Comparison of ENCODE assay signal across 8 cellular contexts in genomic region chr12:104285740-104286537, GRCh38. TPM values are rescaled to one million over a fixed set of nuclear protein-coding genes. Genes with fewer than 3 reads are reported as not detected.
DNase-seq lines count a peak whose midpoint lies in the region; ATAC-seq, FAIRE-seq and TF ChIP-seq lines count a peak whose summit lies in the region.

No MANE protein-coding gene starts in this region.

- TF ChIP-seq CTCF in DND-41 (IDR thresholded peaks at IDR 0.05; ENCODE audit: borderline replicate concordance, extremely low read depth, low read length, poor library complexity, severe bottlenecking) (no peak), astrocyte of the spinal cord (IDR thresholded peaks at IDR 0.05; ENCODE audit: low read depth, low read length) (no peak)

- peak overlapping the region; percentile 89 for H3K4me2 ChIP-seq in DND-41 (ENCODE audit: insufficient read depth, low read length)

- no peaks in the 10 kb centered on the region for H3K27me3 ChIP-seq in DND-41 (ENCODE audit: insufficient read depth, low read length, poor library complexity)

- H3K27ac ChIP-seq in DND-41 (ENCODE audit: low read length): peak overlapping the region; percentile 94
- peak overlapping the region; percentile 100 for H3K27ac ChIP-seq in mesodermal cell (ENCODE audit: low read depth, low read length, severe bottlenecking)

- in situ Hi-C loops in astrocyte of the spinal cord (cut with HindIII; ENCODE audit: low sequenced_read_pairs): no loop called here

- H3K4me1 ChIP-seq in DND-41 (ENCODE audit: insufficient read depth, low read length) (peaks cover 35% of the 10 kb centered on the region), mesodermal cell (ENCODE audit: control insufficient read depth, insufficient read depth, low read length, poor library complexity, severe bottlenecking) (peaks cover 13% of the 10 kb centered on the region)

- DNase-seq in DND-41 (no peak), NCI-H187 (lab: John Stamatoyannopoulos, UW) (peak; percentile 16 to 21), astrocyte of the spinal cord (ENCODE audit: low read depth, low spot score) (peak; percentile 58), urothelium cell line (ENCODE audit: low spot score) (peak; percentile 13), NCI-H1694 (lab: John Stamatoyannopoulos, UW) (no peak)

- WGBS in mesodermal cell (ENCODE audit: insufficient coverage in 2 of 2), 2 experiments: 100% methylated on average over 1 of the region's 3 CpGs; no CpG with 5 or more reads in 1 of the 2 experiments

- no peaks in the 10 kb centered on the region for H3K9me3 ChIP-seq in DND-41 (ENCODE audit: insufficient read depth, low read length, severe bottlenecking)
- H3K9me3 ChIP-seq in mesodermal cell (ENCODE audit: control insufficient read depth, low read length): no peaks in the 10 kb centered on the region

- H3K36me3 ChIP-seq in DND-41 (ENCODE audit: insufficient read depth, low read length): peaks cover 6% of the 10 kb centered on the region; the same call in 1 of the 2 replicates
- peaks cover 15% of the 10 kb centered on the region for H3K36me3 ChIP-seq in mesodermal cell (ENCODE audit: control insufficient read depth, insufficient read depth, low read length)

- peaks cover 39% of the 10 kb centered on the region for H3K79me2 ChIP-seq in DND-41 (ENCODE audit: insufficient read depth, low read length)

- FAIRE-seq in urothelium cell line (lab: Jason Lieb, UNC): no peak

- H3K4me3 ChIP-seq in DND-41 (ENCODE audit: low read depth in 1 of 2, low read length in 2 of 2) (peak overlapping the region; percentile 67 to 89; a peak in 2 of 4 replicates), astrocyte of the spinal cord (ENCODE audit: low read depth, low read length) (peak overlapping the region; percentile 73), mesodermal cell (ENCODE audit: extremely low read depth, insufficient read depth, low read length, poor library complexity, severe bottlenecking) (peak overlapping the region; percentile 70)

- H2AFZ ChIP-seq in DND-41 (ENCODE audit: low read depth, low read length): peak overlapping the region; percentile 94

- H4K20me1 ChIP-seq in DND-41 (ENCODE audit: insufficient read depth, low read length): peaks cover 9% of the 10 kb centered on the region; the same call in 1 of the 2 replicates

- no peak for ATAC-seq in DND-41 (ENCODE audit: insufficient read depth, low read depth)
- ATAC-seq in GM19328 (IDR thresholded peaks at IDR 0.05; ENCODE audit: unreplicated experiment): no peak
- no peak for ATAC-seq in GM18858 (IDR thresholded peaks at IDR 0.05; ENCODE audit: unreplicated experiment)

- peak overlapping the region; percentile 76 for H3K9ac ChIP-seq in DND-41 (ENCODE audit: low read depth, low read length)

RNA-seq across cellular contexts. Expression of gene EID3, which starts 17.6 kb away (rescaled TPM):
- not detected for polyA plus RNA-seq in mesodermal cell (2013, experiment 1 of 2)
- polyA plus RNA-seq in mesodermal cell (2013, experiment 2 of 2): 0.20 TPM

Comparison
In these comparisons a context has a peak if more than half of its experiments do, and no peak if none do; other contexts are left out.
1. DNase-seq: peak in NCI-H187 (2 of 2), astrocyte of the spinal cord (single experiment) and urothelium cell line (single experiment); none in DND-41 (single experiment) and NCI-H1694 (single experiment).
2. Peak in every context shown above with its lines, with median percentiles within 50 percentile points of each other: H3K4me3 ChIP-seq.